19 cellular contexts compared by ENCODE assay signal in the genomic region with DNA sequence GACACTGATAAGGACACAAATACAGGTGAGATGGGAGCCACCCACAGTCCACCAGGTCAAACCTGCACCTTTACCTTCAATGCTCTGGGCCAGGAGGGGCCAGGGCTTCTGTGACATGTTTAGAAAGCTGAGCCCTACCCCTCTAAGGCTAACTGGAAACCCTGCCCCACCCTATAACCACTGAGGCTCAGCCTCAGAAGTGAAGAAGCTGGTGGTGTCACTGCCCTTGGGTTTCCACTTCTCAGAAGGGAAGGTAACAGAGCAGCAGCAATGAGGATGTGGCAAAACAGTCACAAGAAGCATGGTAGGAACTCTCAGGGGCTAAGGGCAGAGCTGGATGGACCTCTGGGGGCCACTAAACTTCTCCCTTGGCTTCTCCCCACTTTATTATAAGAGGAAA. TPM values are rescaled to one million over a fixed set of nuclear protein-coding genes. Genes with fewer than 3 reads are reported as not detected.
DNase-seq lines count a peak whose midpoint lies in the region; ATAC-seq and TF ChIP-seq lines count a peak whose summit lies in the region.
"Had no signal": no experiment of that assay in that cellular context is flagged by ENCODE, and none has a peak within 500 bp of the region (broad histone marks: within the 10 kb centered on the region; RNA-seq: fewer than 3 reads in every experiment).

No MANE protein-coding gene starts in this region.

- H3K27ac ChIP-seq in caudate nucleus (ENCODE audit: low read depth, low read length) (peak overlapping the region; percentile 68), upper lobe of left lung (peak overlapping the region in 3 of 4 donors; percentile 48 to 85 (median 79))

- peaks cover 35% of the 10 kb centered on the region for H3K27me3 Mint-ChIP-seq in activated naive CD4-positive, alpha-beta T cell treated with anti-CD3 and anti-CD28 coated beads, Interleukin-2, amount 10 ng/mL, durations not matched to agents 7 days and 5 days
- peaks cover 4% of the 10 kb centered on the region for H3K27me3 Mint-ChIP-seq in nephron (ENCODE audit: low read depth)

- H3K4me1 ChIP-seq in upper lobe of left lung = peaks cover 0 to 10% (median 2%) of the 10 kb centered on the region in 4 donors

- no peaks in the 10 kb centered on the region for H3K9me3 ChIP-seq in upper lobe of left lung
- H3K9me3 ChIP-seq: testis had no signal

- no peaks in the 10 kb centered on the region for H3K9me3 Mint-ChIP-seq in activated naive CD4-positive, alpha-beta T cell treated with anti-CD3 and anti-CD28 coated beads, Interleukin-2, amount 10 ng/mL, durations not matched to agents 7 days and 5 days
- no peaks in the 10 kb centered on the region for H3K9me3 Mint-ChIP-seq in nephron
- H3K9me3 Mint-ChIP-seq: CD8-positive, alpha-beta memory T cell had no signal

- TF ChIP-seq CTCF in nephron (IDR thresholded peaks at IDR 0.05; ENCODE audit: unreplicated experiment in 3 of 3) = no peak
- no peak for TF ChIP-seq CTCF in upper lobe of left lung (IDR thresholded peaks at IDR 0.05)

- H3K27me3 ChIP-seq in upper lobe of left lung = no peaks in the 10 kb centered on the region
- H3K27me3 ChIP-seq: testis had no signal

- no peak for ATAC-seq in upper lobe of left lung (ENCODE audit: low FRiP score in 2 of 2)
- ATAC-seq: left lobe of liver, SK-N-SH treated with all-trans-retinoic acid at 6 μM for 48 hours had no signal

- H3K4me1 Mint-ChIP-seq in activated naive CD4-positive, alpha-beta T cell treated with anti-CD3 and anti-CD28 coated beads, Interleukin-2, amount 10 ng/mL, durations not matched to agents 7 days and 5 days = peaks cover 38% of the 10 kb centered on the region
- peaks cover 67% of the 10 kb centered on the region for H3K4me1 Mint-ChIP-seq in nephron
- H3K4me1 Mint-ChIP-seq: CD8-positive, alpha-beta memory T cell had no signal

- peak overlapping the region; percentile 92 for H3K27ac Mint-ChIP-seq in activated naive CD4-positive, alpha-beta T cell treated with anti-CD3 and anti-CD28 coated beads, Interleukin-2, amount 10 ng/mL, durations not matched to agents 7 days and 5 days
- H3K27ac Mint-ChIP-seq in nephron = peak overlapping the region; percentile 27 to 92 (median 81)
- H3K27ac Mint-ChIP-seq: progenitor cell of endocrine pancreas had no signal

- no peaks in the 10 kb centered on the region for H3K36me3 ChIP-seq in upper lobe of left lung

- no peaks in the 10 kb centered on the region for H3K36me3 Mint-ChIP-seq in activated naive CD4-positive, alpha-beta T cell treated with anti-CD3 and anti-CD28 coated beads, Interleukin-2, amount 10 ng/mL, durations not matched to agents 7 days and 5 days
- H3K36me3 Mint-ChIP-seq in nephron (ENCODE audit: low read depth) = peaks cover 16% of the 10 kb centered on the region
- H3K36me3 Mint-ChIP-seq: CD8-positive, alpha-beta memory T cell had no signal

- H3K4me3 Mint-ChIP-seq in activated naive CD4-positive, alpha-beta T cell treated with anti-CD3 and anti-CD28 coated beads, Interleukin-2, amount 10 ng/mL, durations not matched to agents 7 days and 5 days = peak overlapping the region; percentile 37
- no peak overlapping the region for H3K4me3 Mint-ChIP-seq in nephron
- H3K4me3 Mint-ChIP-seq: CD8-positive, alpha-beta memory T cell had no signal

- peak overlapping the region in 1 of 4 donors; percentile 21 for H3K4me3 ChIP-seq in upper lobe of left lung
- H3K4me3 ChIP-seq: testis had no signal

- no peak for TF ChIP-seq POLR2A in upper lobe of left lung (IDR thresholded peaks at IDR 0.05)

- TF ChIP-seq EP300 in upper lobe of left lung (IDR thresholded peaks at IDR 0.05) = no peak

- CTCF ChIA-PET in activated naive CD4-positive, alpha-beta T cell treated with anti-CD3 and anti-CD28 coated beads, Interleukin-2, amount 10 ng/mL, durations not matched to agents 7 days and 5 days (lab: Charles Lee) = interaction anchor here (0.7 to 2.9 kb wide), 3 partner anchors 11 to 19 kb away, joined by 3 to 9 read pairs (median 3); no protein-coding TSS in a partner anchor

- peak; percentile 49 for DNase-seq in activated naive CD4-positive, alpha-beta T cell treated with anti-CD3 and anti-CD28 coated beads, Interleukin-2, amount 10 ng/mL, durations not matched to agents 7 days and 5 days
- DNase-seq in activated naive CD4-positive, alpha-beta T cell (lab: John Stamatoyannopoulos, UW) = no peak
- DNase-seq in caudate nucleus (lab: John Stamatoyannopoulos, UW) = no peak
- DNase-seq in upper lobe of left lung = no peak
- DNase-seq in Kasumi-1 (lab: John Stamatoyannopoulos, UW) = no peak
- DNase-seq in SW480 (ENCODE audit: low spot score) = no peak
- DNase-seq in NCI-H1436 (lab: John Stamatoyannopoulos, UW) = no peak
- DNase-seq: activated gamma-delta T cell; CD8-positive, alpha-beta memory T cell; NCI-H2081 treated with DMSO at 0.1 percent for 48 hours; NCI-H526; testis had no signal

RNA-seq across cellular contexts. Expression of a gene that starts 6.0 kb away (rescaled TPM):
- 100 to 1,000 TPM in 2 of 6 donors, 10 to 100 TPM in 4; 26.6 to 155 (median 81.5) TPM for total RNA-seq in upper lobe of left lung

RNA-seq across cellular contexts. Expression of a gene that starts 17.0 kb away (rescaled TPM):
- total RNA-seq in upper lobe of left lung = under 1 TPM in 2 of 6 donors, not detected in 4; 0.17 to 0.30 TPM
- total RNA-seq: activated CD8-positive, alpha-beta memory T cell treated with anti-CD3 and anti-CD28 coated beads for 36 hours; CD8-positive, alpha-beta memory T cell; H1; HT1080 had no signal

RNA-seq across cellular contexts. Expression of a gene that starts 40.2 kb away (rescaled TPM):
- under 1 TPM in 1 of 6 donors, not detected in 5; 0.44 TPM for total RNA-seq in upper lobe of left lung
- total RNA-seq: activated CD8-positive, alpha-beta memory T cell treated with anti-CD3 and anti-CD28 coated beads for 36 hours; CD8-positive, alpha-beta memory T cell; HT1080; left lobe of liver; progenitor cell of endocrine pancreas had no signal
